ENCODE assay signal across 8 cellular contexts in the genomic region with DNA sequence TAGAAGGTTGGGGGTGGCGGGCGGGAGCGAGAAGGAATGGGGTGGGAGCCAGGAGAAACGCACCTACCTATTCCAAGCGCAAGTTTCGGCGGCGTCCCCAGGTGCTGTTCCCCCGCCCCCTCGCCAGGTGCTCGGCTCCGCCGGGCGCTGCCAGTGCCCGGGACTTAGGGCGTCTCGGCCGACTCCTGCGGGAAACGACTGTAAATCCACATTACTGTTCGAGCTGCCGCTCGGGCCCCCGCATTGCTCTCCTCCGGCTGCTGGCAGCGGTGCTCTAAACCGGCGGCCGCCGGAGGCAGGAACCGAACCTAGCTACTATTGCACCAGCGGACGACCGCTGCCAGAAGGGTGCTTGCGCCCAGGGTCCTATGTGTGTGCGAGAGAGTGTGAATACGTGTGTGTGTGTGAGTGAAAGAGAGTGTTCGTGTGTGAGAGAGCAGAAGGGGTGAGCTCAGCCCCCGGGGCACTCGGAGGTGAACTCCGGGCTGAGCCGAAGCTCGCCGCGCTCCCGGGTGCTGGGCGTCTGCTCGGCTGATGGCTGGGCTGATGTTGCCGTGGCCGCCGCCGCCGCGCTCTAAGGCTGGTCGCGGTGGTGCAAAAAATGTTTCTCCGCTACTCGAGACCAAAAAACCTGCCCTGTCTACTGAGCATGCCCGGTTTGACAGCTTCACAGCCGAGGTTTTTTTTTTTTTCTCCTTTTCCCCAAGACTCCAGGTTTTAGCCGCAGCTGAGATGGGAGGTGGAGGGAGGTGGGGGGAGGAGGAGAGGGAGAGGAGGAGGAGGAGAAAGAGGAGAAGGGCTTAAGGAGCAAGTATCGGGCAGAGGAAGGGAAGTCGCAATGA.
DNase-seq lines count a peak whose midpoint lies in the region; ATAC-seq and TF ChIP-seq lines count a peak whose summit lies in the region.

No MANE protein-coding gene starts in this region.

- intact Hi-C loops in mucosa of descending colon (cut with DNase I, micrococcal nuclease) = no loop called here

- TF ChIP-seq CTCF in mucosa of descending colon (IDR thresholded peaks at IDR 0.05) = no peak

- H3K9me3 ChIP-seq in ES-I3 (ENCODE audit: control insufficient read depth, insufficient read depth, low read length) (no peaks in the 10 kb centered on the region), mucosa of descending colon (no peaks in the 10 kb centered on the region)

- H3K36me3 ChIP-seq in ES-I3 (ENCODE audit: insufficient read depth, low read length) = no peaks in the 10 kb centered on the region
- no peaks in the 10 kb centered on the region for H3K36me3 ChIP-seq in mucosa of descending colon (ENCODE audit: low read depth)
- H3K36me3 ChIP-seq in urinary bladder (ENCODE audit: insufficient read depth) = no peaks in the 10 kb centered on the region

- peak; percentile 25 for ATAC-seq in mucosa of descending colon
- no peak for ATAC-seq in HG02678 (IDR thresholded peaks at IDR 0.05; ENCODE audit: unreplicated experiment)
- no peak for ATAC-seq in HG02763 (IDR thresholded peaks at IDR 0.05; ENCODE audit: unreplicated experiment)
- no peak for ATAC-seq in HG03354 (IDR thresholded peaks at IDR 0.05; ENCODE audit: poor library complexity, severe bottlenecking, unreplicated experiment)

- H3K4me1 ChIP-seq in ES-I3 (ENCODE audit: insufficient read depth, low read length) = no peaks in the 10 kb centered on the region; the same call in 1 of the 2 replicates
- no peaks in the 10 kb centered on the region for H3K4me1 ChIP-seq in mucosa of descending colon (ENCODE audit: low read depth)
- H3K4me1 ChIP-seq in urinary bladder (ENCODE audit: insufficient read depth) = no peaks in the 10 kb centered on the region

- H3K4me3 ChIP-seq in mucosa of descending colon = no peak overlapping the region
- H3K4me3 ChIP-seq in urinary bladder (ENCODE audit: low read depth, low read length) = peak overlapping the region; percentile 42

- WGBS in urinary bladder = under 1% methylated on average over 63 of the region's 63 CpGs

- peak overlapping the region; percentile 57 for H3K9ac ChIP-seq in ES-I3 (ENCODE audit: low read depth, low read length)

- peak; percentile 67 for DNase-seq in NCI-H774 (lab: John Stamatoyannopoulos, UW)
- DNase-seq in ecto neural progenitor cell (ENCODE audit: low spot score) = peak; percentile 65
- peak in 1 of 3 donors; percentile 52 for DNase-seq in mucosa of descending colon

- H3K27ac ChIP-seq in urinary bladder (ENCODE audit: low read depth) = no peak overlapping the region
